In genomic region chr20:1391640-1392442, GRCh38 we compare ENCODE assay signal across 1 cellular context.
TF ChIP-seq lines count a peak whose summit lies in the region.

No MANE protein-coding gene starts in this region.

TF ChIP-seq in HEK293, 187 proteins besides CTCF, POLR2A, EP300 and RAD21 (continued from another document):
- TF ChIP-seq, protein P1, sequence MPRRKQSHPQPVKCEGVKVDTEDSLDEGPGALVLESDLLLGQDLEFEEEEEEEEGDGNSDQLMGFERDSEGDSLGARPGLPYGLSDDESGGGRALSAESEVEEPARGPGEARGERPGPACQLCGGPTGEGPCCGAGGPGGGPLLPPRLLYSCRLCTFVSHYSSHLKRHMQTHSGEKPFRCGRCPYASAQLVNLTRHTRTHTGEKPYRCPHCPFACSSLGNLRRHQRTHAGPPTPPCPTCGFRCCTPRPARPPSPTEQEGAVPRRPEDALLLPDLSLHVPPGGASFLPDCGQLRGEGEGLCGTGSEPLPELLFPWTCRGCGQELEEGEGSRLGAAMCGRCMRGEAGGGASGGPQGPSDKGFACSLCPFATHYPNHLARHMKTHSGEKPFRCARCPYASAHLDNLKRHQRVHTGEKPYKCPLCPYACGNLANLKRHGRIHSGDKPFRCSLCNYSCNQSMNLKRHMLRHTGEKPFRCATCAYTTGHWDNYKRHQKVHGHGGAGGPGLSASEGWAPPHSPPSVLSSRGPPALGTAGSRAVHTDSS (tag by site-specific recombination; IDR thresholded peaks at IDR 0.05) = peak; percentile 76
- TF ChIP-seq ZNF335 (tag by site-specific recombination; conservative IDR thresholded peaks at IDR 0.05) (peak; percentile 35), SP3 (tag by site-specific recombination; IDR thresholded peaks at IDR 0.05) (peak; percentile 79), ZFHX2 (tag by site-specific recombination; conservative IDR thresholded peaks at IDR 0.05) (peak; percentile 99), ZNF133 (tag by site-specific recombination; IDR thresholded peaks at IDR 0.05) (no peak), ZFP69B (tag by site-specific recombination; IDR thresholded peaks at IDR 0.05) (peak; percentile 99), KLF10 (tag by site-specific recombination; IDR thresholded peaks at IDR 0.05) (no peak), ZXDB (tag by site-specific recombination; IDR thresholded peaks at IDR 0.05) (peak; percentile 29; the same call in 1 of the 2 replicates), ZBTB17 (tag by site-specific recombination; IDR thresholded peaks at IDR 0.05) (peak; percentile 50), ZNF341 (tag by site-specific recombination; IDR thresholded peaks at IDR 0.05; ENCODE audit: low read depth) (peak; percentile 72), ZNF600 (tag by site-specific recombination; IDR thresholded peaks at IDR 0.05) (peak; percentile 78), EGR2 (tag by site-specific recombination; IDR thresholded peaks at IDR 0.05; ENCODE audit: low read depth) (peak; percentile 99), ZNF266 (tag by site-specific recombination; IDR thresholded peaks at IDR 0.05; ENCODE audit: low read depth) (no peak)
- TF ChIP-seq, protein P2, sequence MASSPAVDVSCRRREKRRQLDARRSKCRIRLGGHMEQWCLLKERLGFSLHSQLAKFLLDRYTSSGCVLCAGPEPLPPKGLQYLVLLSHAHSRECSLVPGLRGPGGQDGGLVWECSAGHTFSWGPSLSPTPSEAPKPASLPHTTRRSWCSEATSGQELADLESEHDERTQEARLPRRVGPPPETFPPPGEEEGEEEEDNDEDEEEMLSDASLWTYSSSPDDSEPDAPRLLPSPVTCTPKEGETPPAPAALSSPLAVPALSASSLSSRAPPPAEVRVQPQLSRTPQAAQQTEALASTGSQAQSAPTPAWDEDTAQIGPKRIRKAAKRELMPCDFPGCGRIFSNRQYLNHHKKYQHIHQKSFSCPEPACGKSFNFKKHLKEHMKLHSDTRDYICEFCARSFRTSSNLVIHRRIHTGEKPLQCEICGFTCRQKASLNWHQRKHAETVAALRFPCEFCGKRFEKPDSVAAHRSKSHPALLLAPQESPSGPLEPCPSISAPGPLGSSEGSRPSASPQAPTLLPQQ (tag by site-specific recombination; IDR thresholded peaks at IDR 0.05) = peak; percentile 99
- TF ChIP-seq, protein P3, sequence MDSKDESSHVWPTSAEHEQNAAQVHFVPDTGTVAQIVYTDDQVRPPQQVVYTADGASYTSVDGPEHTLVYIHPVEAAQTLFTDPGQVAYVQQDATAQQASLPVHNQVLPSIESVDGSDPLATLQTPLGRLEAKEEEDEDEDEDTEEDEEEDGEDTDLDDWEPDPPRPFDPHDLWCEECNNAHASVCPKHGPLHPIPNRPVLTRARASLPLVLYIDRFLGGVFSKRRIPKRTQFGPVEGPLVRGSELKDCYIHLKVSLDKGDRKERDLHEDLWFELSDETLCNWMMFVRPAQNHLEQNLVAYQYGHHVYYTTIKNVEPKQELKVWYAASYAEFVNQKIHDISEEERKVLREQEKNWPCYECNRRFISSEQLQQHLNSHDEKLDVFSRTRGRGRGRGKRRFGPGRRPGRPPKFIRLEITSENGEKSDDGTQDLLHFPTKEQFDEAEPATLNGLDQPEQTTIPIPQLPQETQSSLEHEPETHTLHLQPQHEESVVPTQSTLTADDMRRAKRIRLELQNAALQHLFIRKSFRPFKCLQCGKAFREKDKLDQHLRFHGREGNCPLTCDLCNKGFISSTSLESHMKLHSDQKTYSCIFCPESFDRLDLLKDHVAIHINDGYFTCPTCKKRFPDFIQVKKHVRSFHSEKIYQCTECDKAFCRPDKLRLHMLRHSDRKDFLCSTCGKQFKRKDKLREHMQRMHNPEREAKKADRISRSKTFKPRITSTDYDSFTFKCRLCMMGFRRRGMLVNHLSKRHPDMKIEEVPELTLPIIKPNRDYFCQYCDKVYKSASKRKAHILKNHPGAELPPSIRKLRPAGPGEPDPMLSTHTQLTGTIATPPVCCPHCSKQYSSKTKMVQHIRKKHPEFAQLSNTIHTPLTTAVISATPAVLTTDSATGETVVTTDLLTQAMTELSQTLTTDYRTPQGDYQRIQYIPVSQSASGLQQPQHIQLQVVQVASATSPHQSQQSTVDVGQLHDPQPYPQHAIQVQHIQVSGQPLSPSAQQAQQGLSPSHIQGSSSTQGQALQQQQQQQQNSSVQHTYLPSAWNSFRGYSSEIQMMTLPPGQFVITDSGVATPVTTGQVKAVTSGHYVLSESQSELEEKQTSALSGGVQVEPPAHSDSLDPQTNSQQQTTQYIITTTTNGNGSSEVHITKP (tag by site-specific recombination; IDR thresholded peaks at IDR 0.05) = peak; percentile 51; the same call in 1 of the 2 replicates
